In genomic region chr19:514166-514663, GRCh38 we compare ENCODE assay signal across 1 cellular context.
TF ChIP-seq lines count a peak whose summit lies in the region.

No MANE protein-coding gene starts in this region.

TF ChIP-seq in HepG2, 621 proteins besides CTCF, POLR2A, EP300 and RAD21:
- TF ChIP-seq THAP9 (CRISPR knock-in tag; IDR thresholded peaks at IDR 0.05; ENCODE audit: borderline replicate concordance) = no peak
- 0 out of 2 replicates have a peak, but pooled peaks have one; percentile 28 for TF ChIP-seq BORCS8-MEF2B (CRISPR knock-in tag; IDR thresholded peaks at IDR 0.05)
- 0 out of 2 replicates have a peak, but pooled peaks have one; percentile 23 for TF ChIP-seq JUND (CRISPR knock-in tag; IDR thresholded peaks at IDR 0.05)
- no peak for TF ChIP-seq CENPT (CRISPR knock-in tag; IDR thresholded peaks at IDR 0.05; ENCODE audit: low read depth)
- TF ChIP-seq ZNF883 (CRISPR knock-in tag; IDR thresholded peaks at IDR 0.05; ENCODE audit: not compliant biosample characterization) = peak; percentile 32
- TF ChIP-seq SNRNP70 (IDR thresholded peaks at IDR 0.05; ENCODE audit: low read depth, low read length) = no peak
- 0 out of 2 replicates have a peak, but pooled peaks have one; percentile 27 for TF ChIP-seq ZC3H13 (CRISPR knock-in tag; IDR thresholded peaks at IDR 0.05)
